Comparison of ENCODE assay signal across 11 cellular contexts in the genomic region with DNA sequence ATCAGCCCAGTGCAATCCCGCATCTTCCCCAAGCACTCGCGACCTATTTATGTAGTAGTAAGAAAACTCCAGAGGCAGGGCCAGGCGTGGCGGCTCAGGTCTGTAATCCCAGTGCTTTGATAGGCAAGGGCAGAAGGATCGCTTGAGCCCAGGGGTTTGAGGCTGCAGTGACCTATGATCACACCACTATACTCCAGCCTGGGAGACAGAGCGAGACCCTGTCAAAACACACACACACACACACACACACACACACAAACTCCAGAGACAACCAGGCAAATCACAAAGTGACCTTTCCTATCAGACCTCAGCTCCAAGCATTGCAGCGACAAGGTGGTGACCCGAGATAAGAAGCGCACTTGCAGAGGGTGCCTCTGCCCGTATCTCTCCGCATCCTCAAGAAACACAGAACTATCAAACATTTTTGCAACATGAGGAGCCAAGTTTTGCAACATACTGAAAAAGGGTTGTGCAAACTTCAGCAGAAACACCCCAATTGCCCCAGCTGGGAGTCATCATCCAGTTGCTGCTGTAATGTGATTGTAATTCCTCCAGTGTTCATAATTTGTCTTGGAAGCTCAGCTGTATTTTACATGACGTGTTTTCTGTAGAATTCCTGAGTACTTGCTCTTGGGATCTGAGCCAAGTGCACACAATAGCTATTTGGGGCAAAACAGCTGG. TPM values are rescaled to one million over a fixed set of nuclear protein-coding genes. Genes with fewer than 3 reads are reported as not detected.
DNase-seq lines count a peak whose midpoint lies in the region; ATAC-seq and TF ChIP-seq lines count a peak whose summit lies in the region.
"Had no signal": no experiment of that assay in that cellular context is flagged by ENCODE, and none has a peak within 500 bp of the region (broad histone marks: within the 10 kb centered on the region; RNA-seq: fewer than 3 reads in every experiment).

No MANE protein-coding gene starts in this region.

- peak overlapping the region; percentile 70 to 83 (median 79) for H3K27ac ChIP-seq in sigmoid colon

- H3K27me3 ChIP-seq in sigmoid colon = no peaks in the 10 kb centered on the region

- H3K4me1 ChIP-seq in sigmoid colon = peaks cover 0 to 22% (median 17%) of the 10 kb centered on the region in 4 donors

- no peak overlapping the region for H3K4me3 Mint-ChIP-seq in activated T-helper 2 cell treated with anti-CD3 and anti-CD28 coated beads, Interferon-gamma antibody, Interleukin-2, Interleukin-4, amounts not matched to agents 10 μg/mL and 5 μg/mL and 100 μg/mL, durations not matched to agents 14 hours and 24 hours and 36 hours (ENCODE audit: low read depth)

- 65 to 79% methylated on average over 13 of the region's 13 CpGs for WGBS in sigmoid colon, 2 donors

- no peak overlapping the region for H3K27ac Mint-ChIP-seq in activated T-helper 2 cell treated with anti-CD3 and anti-CD28 coated beads, Interferon-gamma antibody, Interleukin-2, Interleukin-4, amounts not matched to agents 10 μg/mL and 5 μg/mL and 100 μg/mL, durations not matched to agents 14 hours and 24 hours and 36 hours

- H3K9me3 ChIP-seq in sigmoid colon = no peaks in the 10 kb centered on the region

- H3K27me3 Mint-ChIP-seq in activated T-helper 2 cell treated with anti-CD3 and anti-CD28 coated beads, Interferon-gamma antibody, Interleukin-2, Interleukin-4, amounts not matched to agents 10 μg/mL and 5 μg/mL and 100 μg/mL, durations not matched to agents 14 hours and 24 hours and 36 hours (ENCODE audit: low read depth) = peaks cover 34% of the 10 kb centered on the region

- no peak for TF ChIP-seq POLR2A in sigmoid colon (IDR thresholded peaks at IDR 0.05)

- H3K4me3 ChIP-seq in sigmoid colon = no peak overlapping the region
- H3K4me3 ChIP-seq: GM12878 had no signal

- H3K36me3 Mint-ChIP-seq in activated T-helper 2 cell treated with anti-CD3 and anti-CD28 coated beads, Interferon-gamma antibody, Interleukin-2, Interleukin-4, amounts not matched to agents 10 μg/mL and 5 μg/mL and 100 μg/mL, durations not matched to agents 14 hours and 24 hours and 36 hours (ENCODE audit: low read depth) = peaks cover 3% of the 10 kb centered on the region

- no peaks in the 10 kb centered on the region for H3K36me3 ChIP-seq in sigmoid colon

- intact Hi-C loops in sigmoid colon (cut with DNase I) = no loop called here
- intact Hi-C loops in activated T-helper 2 cell treated with anti-CD3 and anti-CD28 coated beads, Interferon-gamma antibody, Interleukin-2, Interleukin-4, amounts not matched to agents 10 μg/mL and 5 μg/mL and 100 μg/mL, durations not matched to agents 14 hours and 24 hours and 36 hours (cut with micrococcal nuclease) = no loop called here

- DNase-seq in EL (peak; percentile 97), SKM-1 (lab: John Stamatoyannopoulos, UW; ENCODE audit: unreplicated experiment) (peak; percentile 75), fibroblast of the conjunctiva (ENCODE audit: low read depth) (peak; percentile 98), sigmoid colon (peak; percentile 90)
- DNase-seq in activated CD4-positive, CD25-positive, alpha-beta regulatory T cell (lab: John Stamatoyannopoulos, UW) = no peak
- DNase-seq in activated T-helper 2 cell treated with anti-CD3 and anti-CD28 coated beads, Interferon-gamma antibody, Interleukin-2, Interleukin-4, amounts not matched to agents 10 μg/mL and 5 μg/mL and 100 μg/mL, durations not matched to agents 14 hours and 24 hours and 36 hours (ENCODE audit: low spot score) = no peak
- DNase-seq: activated T-cell treated with anti-CD3 and anti-CD28 coated beads, Interleukin-2, amount 50 U/mL, for 1 hour; KBM-7 had no signal

- H3K4me1 Mint-ChIP-seq in activated T-helper 2 cell treated with anti-CD3 and anti-CD28 coated beads, Interferon-gamma antibody, Interleukin-2, Interleukin-4, amounts not matched to agents 10 μg/mL and 5 μg/mL and 100 μg/mL, durations not matched to agents 14 hours and 24 hours and 36 hours (ENCODE audit: low read depth) = no peaks in the 10 kb centered on the region

- H3K9me3 Mint-ChIP-seq in activated T-helper 2 cell treated with anti-CD3 and anti-CD28 coated beads, Interferon-gamma antibody, Interleukin-2, Interleukin-4, amounts not matched to agents 10 μg/mL and 5 μg/mL and 100 μg/mL, durations not matched to agents 14 hours and 24 hours and 36 hours = no peaks in the 10 kb centered on the region

- no peak for ATAC-seq in GM21786 (IDR thresholded peaks at IDR 0.05; ENCODE audit: unreplicated experiment)
- ATAC-seq in GM21447 (IDR thresholded peaks at IDR 0.05; ENCODE audit: unreplicated experiment) = no peak
- ATAC-seq: GM12878 had no signal

- no peak for TF ChIP-seq CTCF in sigmoid colon (IDR thresholded peaks at IDR 0.05)

- TF ChIP-seq EP300 in sigmoid colon (IDR thresholded peaks at IDR 0.05) = peak in 2 of 4 donors; percentile 16 to 29

RNA-seq across cellular contexts. Expression of a gene that starts 8.7 kb away (rescaled TPM):
- total RNA-seq in sigmoid colon = 10 to 100 TPM; 17.1 to 49.3 (median 28.3) TPM
- 10 to 100 TPM in 1 of 3 donors, 1 to 10 TPM in 2; 2.8 to 25.9 (median 3.6) TPM for polyA plus RNA-seq in sigmoid colon
- total RNA-seq in activated T-helper 2 cell treated with anti-CD3 and anti-CD28 coated beads, Interferon-gamma antibody, Interleukin-2, Interleukin-4, amounts not matched to agents 10 μg/mL and 5 μg/mL and 100 μg/mL, durations not matched to agents 14 hours and 24 hours and 36 hours = 2.4 and 2.7 TPM in 2 replicates

Comparison
In these comparisons a context has a peak if more than half of its experiments do, and no peak if none do; other contexts are left out.
1. DNase-seq: peak in EL (single experiment), SKM-1 (single experiment), fibroblast of the conjunctiva (single experiment) and sigmoid colon (single experiment); none in activated CD4-positive, CD25-positive, alpha-beta regulatory T cell (0 of 4) and activated T-helper 2 cell treated with anti-CD3 and anti-CD28 coated beads, Interferon-gamma antibody, Interleukin-2, Interleukin-4, amounts not matched to agents 10 μg/mL and 5 μg/mL and 100 μg/mL, durations not matched to agents 14 hours and 24 hours and 36 hours (single experiment).